In the genomic region with DNA sequence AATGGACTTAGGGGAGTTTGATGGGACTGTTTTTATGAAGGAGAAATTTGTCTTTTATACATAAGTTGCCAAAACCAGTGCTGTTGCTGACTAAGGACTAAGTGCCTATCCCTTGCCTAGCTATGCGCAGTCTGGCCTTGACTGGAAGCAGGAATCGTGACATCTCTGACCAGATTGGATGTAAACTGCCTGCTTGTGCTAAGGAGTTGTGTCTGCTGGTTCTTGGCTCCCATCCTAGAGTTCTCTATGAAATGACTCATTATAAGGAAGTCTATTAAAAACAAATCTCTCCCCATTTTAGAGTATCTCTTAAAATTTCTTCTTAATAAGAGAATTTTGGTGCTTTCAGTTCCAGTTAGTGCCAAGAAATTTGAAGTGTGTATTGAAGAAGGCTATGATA, we compare ENCODE assay signal across 11 cellular contexts.
DNase-seq lines count a peak whose midpoint lies in the region; ATAC-seq and TF ChIP-seq lines count a peak whose summit lies in the region.
"Had no signal": no experiment of that assay in that cellular context is flagged by ENCODE, and none has a peak within 500 bp of the region (broad histone marks: within the 10 kb centered on the region; RNA-seq: fewer than 3 reads in every experiment).

No MANE protein-coding gene starts in this region.

- CTCF ChIA-PET in CD4-positive, alpha-beta memory T cell (lab: Charles Lee; ENCODE audit: partially characterized antibody), result no interaction called here

- intact Hi-C loops in dendritic cell treated with granulocyte-macrophage colony-stimulating factor and Interleukin-4, amounts not matched to agents 40 ng/mL and 50 ng/mL, for 4 days (cut with micrococcal nuclease), result loop anchor here (1.0 to 5.0 kb wide), 2 partner anchors 13 to 47 kb away; no protein-coding TSS in a partner anchor
- intact Hi-C loops in CD4-positive, alpha-beta memory T cell (cut with micrococcal nuclease), result no loop called here

- H3K36me3 ChIP-seq in ACC112 (ENCODE audit: insufficient read depth, low read length) (no peaks in the 10 kb centered on the region), lung (ENCODE audit: control insufficient read depth in 2 of 2, insufficient read depth in 2 of 2, low read length in 2 of 2) (no peaks in the 10 kb centered on the region)
- H3K36me3 ChIP-seq in CD4-positive, alpha-beta memory T cell (ENCODE audit: insufficient read depth, low read length), result no peaks in the 10 kb centered on the region

- TF ChIP-seq CTCF in lung (IDR thresholded peaks at IDR 0.05; ENCODE audit: control extremely low read depth, extremely low read depth), result no peak
- no peak for TF ChIP-seq CTCF in GM10266 (IDR thresholded peaks at IDR 0.05; ENCODE audit: control insufficient read depth, insufficient read depth, low read depth, missing control alignments)

- no peaks in the 10 kb centered on the region for H3K36me3 Mint-ChIP-seq in dendritic cell treated with granulocyte-macrophage colony-stimulating factor and Interleukin-4, amounts not matched to agents 40 ng/mL and 50 ng/mL, for 4 days (ENCODE audit: low read depth)
- no peaks in the 10 kb centered on the region for H3K36me3 Mint-ChIP-seq in CD4-positive, alpha-beta memory T cell
- H3K36me3 Mint-ChIP-seq: activated naive CD8-positive, alpha-beta T cell treated with anti-CD3 and anti-CD28 coated beads, Interleukin-2, amount 10 ng/mL, durations not matched to agents 7 days and 5 days; immature natural killer cell had no signal

- no peaks in the 10 kb centered on the region for H3K9me3 Mint-ChIP-seq in dendritic cell treated with granulocyte-macrophage colony-stimulating factor and Interleukin-4, amounts not matched to agents 40 ng/mL and 50 ng/mL, for 4 days
- H3K9me3 Mint-ChIP-seq in CD4-positive, alpha-beta memory T cell, result peaks cover 0 to 6% (median 0%) of the 10 kb centered on the region in 8 donors
- H3K9me3 Mint-ChIP-seq: activated naive CD8-positive, alpha-beta T cell treated with anti-CD3 and anti-CD28 coated beads, Interleukin-2, amount 10 ng/mL, durations not matched to agents 7 days and 5 days had no signal

- peak overlapping the region; percentile 33; the same call in 1 of the 2 replicates for H3K4me3 ChIP-seq in ACC112 (ENCODE audit: low read depth, low read length)
- H3K4me3 ChIP-seq in lung, result no peak overlapping the region
- H3K4me3 ChIP-seq in CD4-positive, alpha-beta memory T cell (ENCODE audit: low read length in 2 of 2), result no peak overlapping the region

- WGBS in lung, 2 donors, result 43 to 66% methylated on average over 2 of the region's 2 CpGs

- peaks cover 30% of the 10 kb centered on the region for H3K4me1 ChIP-seq in ACC112 (ENCODE audit: control insufficient read depth, insufficient read depth, low read length, unreplicated experiment)
- no peaks in the 10 kb centered on the region for H3K4me1 ChIP-seq in lung (ENCODE audit: control insufficient read depth in 2 of 2, insufficient read depth in 2 of 2, low read length in 2 of 2)
- no peaks in the 10 kb centered on the region for H3K4me1 ChIP-seq in CD4-positive, alpha-beta memory T cell (ENCODE audit: insufficient read depth, low read length)

- DNase-seq in LHCN-M2 (ENCODE audit: low read depth) (peak; percentile 89), lung (ENCODE audit: low spot score) (no peak), GM10266 (ENCODE audit: extremely low spot score) (no peak), DMS153 treated with DMSO at 0.1 percent for 48 hours (lab: John Stamatoyannopoulos, UW; ENCODE audit: unreplicated experiment) (no peak), iPS-NIHi11 (ENCODE audit: low spot score) (no peak)
- no peak for DNase-seq in CD4-positive, alpha-beta memory T cell
- DNase-seq: activated naive CD8-positive, alpha-beta T cell treated with anti-CD3 and anti-CD28 coated beads, Interleukin-2, amount 10 ng/mL, durations not matched to agents 7 days and 5 days; immature natural killer cell; NCI-H345 had no signal

- H3K27me3 ChIP-seq in ACC112 (ENCODE audit: insufficient read depth, low read length) (no peaks in the 10 kb centered on the region), lung (ENCODE audit: control insufficient read depth, insufficient read depth) (no peaks in the 10 kb centered on the region)
- no peaks in the 10 kb centered on the region for H3K27me3 ChIP-seq in CD4-positive, alpha-beta memory T cell (ENCODE audit: insufficient read depth, low read length)

- H3K27ac Mint-ChIP-seq in dendritic cell treated with granulocyte-macrophage colony-stimulating factor and Interleukin-4, amounts not matched to agents 40 ng/mL and 50 ng/mL, for 4 days, result peak overlapping the region; percentile 32
- H3K27ac Mint-ChIP-seq in CD4-positive, alpha-beta memory T cell, result no peak overlapping the region
- H3K27ac Mint-ChIP-seq: activated naive CD8-positive, alpha-beta T cell treated with anti-CD3 and anti-CD28 coated beads, Interleukin-2, amount 10 ng/mL, durations not matched to agents 7 days and 5 days; immature natural killer cell had no signal

- H2AFZ ChIP-seq in ACC112 (ENCODE audit: low read length, unreplicated experiment), result no peak overlapping the region

- H3K9me3 ChIP-seq in lung (ENCODE audit: control insufficient read depth in 2 of 2, insufficient read depth in 1 of 2, low read length in 1 of 2), result no peaks in the 10 kb centered on the region
- H3K9me3 ChIP-seq in CD4-positive, alpha-beta memory T cell (ENCODE audit: control insufficient read depth in 1 of 2, low read length in 2 of 2), result no peaks in the 10 kb centered on the region

- H3K79me2 ChIP-seq in ACC112 (ENCODE audit: control insufficient read depth, insufficient read depth, low read length, unreplicated experiment), result peaks cover 22% of the 10 kb centered on the region

- peak; percentile 76 for ATAC-seq in lung (ENCODE audit: insufficient read depth, low FRiP score)

- POLR2A ChIA-PET in CD4-positive, alpha-beta memory T cell (lab: Charles Lee; ENCODE audit: partially characterized antibody), result no interaction called here

- peaks cover 67% of the 10 kb centered on the region for H3K4me1 Mint-ChIP-seq in dendritic cell treated with granulocyte-macrophage colony-stimulating factor and Interleukin-4, amounts not matched to agents 40 ng/mL and 50 ng/mL, for 4 days (ENCODE audit: low read depth)
- H3K4me1 Mint-ChIP-seq in CD4-positive, alpha-beta memory T cell, result no peaks in the 10 kb centered on the region
- H3K4me1 Mint-ChIP-seq: activated naive CD8-positive, alpha-beta T cell treated with anti-CD3 and anti-CD28 coated beads, Interleukin-2, amount 10 ng/mL, durations not matched to agents 7 days and 5 days had no signal

- no peaks in the 10 kb centered on the region for H3K27me3 Mint-ChIP-seq in dendritic cell treated with granulocyte-macrophage colony-stimulating factor and Interleukin-4, amounts not matched to agents 40 ng/mL and 50 ng/mL, for 4 days
- peaks cover 2 to 6% of the 10 kb centered on the region in 2 donors for H3K27me3 Mint-ChIP-seq in CD4-positive, alpha-beta memory T cell

- peak overlapping the region; percentile 71 for H3K27ac ChIP-seq in ACC112 (ENCODE audit: low read depth, low read length)
- H3K27ac ChIP-seq in lung (ENCODE audit: low read depth in 1 of 2, low read length in 1 of 2), result no peak overlapping the region
- no peak overlapping the region for H3K27ac ChIP-seq in CD4-positive, alpha-beta memory T cell (ENCODE audit: low read depth, low read length)

- no peak overlapping the region for H3K4me3 Mint-ChIP-seq in dendritic cell treated with granulocyte-macrophage colony-stimulating factor and Interleukin-4, amounts not matched to agents 40 ng/mL and 50 ng/mL, for 4 days
- H3K4me3 Mint-ChIP-seq in CD4-positive, alpha-beta memory T cell, result no peak overlapping the region
- H3K4me3 Mint-ChIP-seq: activated naive CD8-positive, alpha-beta T cell treated with anti-CD3 and anti-CD28 coated beads, Interleukin-2, amount 10 ng/mL, durations not matched to agents 7 days and 5 days; immature natural killer cell had no signal
